Comparison of ENCODE assay signal across 10 cellular contexts in genomic region chr12:100794441-100795192, GRCh38. TPM values are rescaled to one million over a fixed set of nuclear protein-coding genes. Genes with fewer than 3 reads are reported as not detected.
A peak's percentile ranks its signal among the peaks of the same experiment; 100 is the strongest.
DNase-seq lines count a peak whose midpoint lies in the region; ATAC-seq and TF ChIP-seq lines count a peak whose summit lies in the region.
"Had no signal": no experiment of that assay in that cellular context is flagged by ENCODE, and none has a peak within 500 bp of the region (broad histone marks: within the 10 kb centered on the region; RNA-seq: fewer than 3 reads in every experiment).

ANO4 (plus strand) TSS chr12:100794776; CDS start chr12:100901786, 107,010 bp downstream.

- CTCF ChIA-PET in CD8-positive, alpha-beta T cell (lab: Charles Lee), result no interaction called here

- POLR2A ChIA-PET in CD8-positive, alpha-beta T cell (lab: Charles Lee), result no interaction called here

- peak; percentile 62 to 82 (median 65) for DNase-seq in NCI-H1417 (lab: John Stamatoyannopoulos, UW)
- DNase-seq in NCI-H1417 treated with DMSO at 0.1 percent for 48 hours (lab: John Stamatoyannopoulos, UW), result no peak
- peak; percentile 63 for DNase-seq in inferior parietal cortex (ENCODE audit: extremely low spot score)
- DNase-seq in tibial artery, result no peak
- no peak for DNase-seq in CD8-positive, alpha-beta T cell
- no peak for DNase-seq in activated naive CD4-positive, alpha-beta T cell treated with Interleukin-2 at 50 U/mL for 16 hours
- DNase-seq in stimulated activated CD4-positive, alpha-beta T cell treated with anti-CD3 and anti-CD28 coated beads, Interleukin-1b, Interleukin-23, amount 100 ng/mL, for 48 hours, result no peak
- DNase-seq: NCI-H226, transverse colon had no signal

- no peaks in the 10 kb centered on the region for H3K36me3 Mint-ChIP-seq in CD8-positive, alpha-beta T cell

- peaks cover 12% of the 10 kb centered on the region for H3K27me3 Mint-ChIP-seq in CD8-positive, alpha-beta T cell (ENCODE audit: low read depth)

- H3K27ac Mint-ChIP-seq in CD8-positive, alpha-beta T cell, result no peak within 1 kb of the TSS

- no peaks in the 10 kb centered on the region for H3K36me3 ChIP-seq in tibial artery
- H3K36me3 ChIP-seq in CD8-positive, alpha-beta T cell (ENCODE audit: insufficient read depth, low read length), result no peaks in the 10 kb centered on the region
- H3K36me3 ChIP-seq: transverse colon had no signal

- H3K27ac ChIP-seq in angular gyrus (ENCODE audit: low read depth, low read length) (peak within 1 kb of the TSS; percentile 75), tibial artery (no peak within 1 kb of the TSS)
- H3K27ac ChIP-seq in CD8-positive, alpha-beta T cell (ENCODE audit: low read depth, low read length), result no peak within 1 kb of the TSS
- H3K27ac ChIP-seq: transverse colon had no signal

- no peaks in the 10 kb centered on the region for H3K9me3 ChIP-seq in tibial artery
- no peaks in the 10 kb centered on the region for H3K9me3 ChIP-seq in CD8-positive, alpha-beta T cell (ENCODE audit: low read length)
- H3K9me3 ChIP-seq: transverse colon had no signal

- no peak for ATAC-seq in CD8-positive, alpha-beta T cell

- peak within 1 kb of the TSS; percentile 6 to 16 for H3K4me3 ChIP-seq in tibial artery
- H3K4me3 ChIP-seq in CD8-positive, alpha-beta T cell (ENCODE audit: low read depth, low read length), result no peak within 1 kb of the TSS
- H3K4me3 ChIP-seq: transverse colon had no signal

- peaks cover 0 to 9% (median 0%) of the 10 kb centered on the region in 4 donors for H3K4me1 ChIP-seq in tibial artery
- H3K4me1 ChIP-seq in CD8-positive, alpha-beta T cell (ENCODE audit: insufficient read depth, low read length), result no peaks in the 10 kb centered on the region
- H3K4me1 ChIP-seq: transverse colon had no signal

- intact Hi-C loops in tibial artery (cut with DNase I; ENCODE audit: low total_unique reads), result no loop called here
- intact Hi-C loops in CD8-positive, alpha-beta T cell (cut with DNase I, micrococcal nuclease), result no loop called here

- no peak for TF ChIP-seq CTCF in tibial artery (IDR thresholded peaks at IDR 0.05)
- no peak for TF ChIP-seq CTCF in CD8-positive, alpha-beta T cell (IDR thresholded peaks at IDR 0.05)

- H3K4me1 Mint-ChIP-seq in CD8-positive, alpha-beta T cell (ENCODE audit: low read depth), result no peaks in the 10 kb centered on the region

- no peak within 1 kb of the TSS for H3K4me3 Mint-ChIP-seq in CD8-positive, alpha-beta T cell

- H3K9me3 Mint-ChIP-seq in CD8-positive, alpha-beta T cell, result no peaks in the 10 kb centered on the region

- H3K27me3 ChIP-seq in tibial artery, result peaks cover 0 to 4% of the 10 kb centered on the region in 2 donors
- no peaks in the 10 kb centered on the region for H3K27me3 ChIP-seq in CD8-positive, alpha-beta T cell (ENCODE audit: insufficient read depth, low read length)

RNA-seq across cellular contexts. Expression of gene ANO4, which starts in this region (rescaled TPM):
- total RNA-seq in CD8-positive, alpha-beta T cell, result not detected

Comparison
In these comparisons a context has a peak if more than half of its experiments do, and no peak if none do; other contexts are left out.
1. DNase-seq: peak in NCI-H1417 (3 of 3) and inferior parietal cortex (single experiment); none in NCI-H1417 treated with DMSO at 0.1 percent for 48 hours (single experiment), tibial artery (0 of 2), CD8-positive, alpha-beta T cell (0 of 7), activated naive CD4-positive, alpha-beta T cell treated with Interleukin-2 at 50 U/mL for 16 hours (single experiment) and stimulated activated CD4-positive, alpha-beta T cell treated with anti-CD3 and anti-CD28 coated beads, Interleukin-1b, Interleukin-23, amount 100 ng/mL, for 48 hours (single experiment).